In the genomic region with DNA sequence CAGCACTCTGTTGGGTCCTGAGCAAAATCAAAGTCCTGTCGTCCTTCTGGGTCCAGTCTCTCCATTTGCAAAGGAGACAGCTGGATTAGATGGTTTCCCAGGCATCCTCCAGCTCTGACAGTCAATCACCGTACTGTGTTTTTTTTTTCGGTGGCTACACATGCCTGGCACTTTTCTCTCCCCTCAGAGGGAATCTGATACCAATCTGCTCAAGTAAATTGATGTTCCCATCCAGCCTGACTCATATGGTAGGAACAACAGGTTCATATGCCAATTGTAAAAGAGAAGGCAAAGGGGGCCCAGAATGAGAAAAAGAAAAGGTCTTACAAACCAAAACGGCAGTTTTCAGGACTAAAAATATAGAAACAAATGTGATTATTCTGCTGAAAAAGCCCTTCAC, we compare ENCODE assay signal across 1 cellular context.
TF ChIP-seq lines count a peak whose summit lies in the region.

No MANE protein-coding gene starts in this region.

TF ChIP-seq in SK-N-SH, 30 proteins besides CTCF, POLR2A, EP300 and RAD21:
- TF ChIP-seq SMC3 (IDR thresholded peaks at IDR 0.05; ENCODE audit: low read depth, low read length) (no peak), FOSL2 (IDR thresholded peaks at IDR 0.05; ENCODE audit: borderline replicate concordance, low read depth) (peak; percentile 43; the same call in 1 of the 2 replicates), MEF2A (IDR thresholded peaks at IDR 0.05; ENCODE audit: borderline replicate concordance, low read depth) (no peak), TCF12 (IDR thresholded peaks at IDR 0.05) (peak; percentile 47; the same call in 1 of the 2 replicates), SIN3A (IDR thresholded peaks at IDR 0.05; ENCODE audit: borderline replicate concordance, low read depth, low read length) (no peak), JUND (IDR thresholded peaks at IDR 0.05) (0 out of 2 replicates have a peak, but pooled peaks have one; percentile 8), MXI1 (IDR thresholded peaks at IDR 0.05; ENCODE audit: low read depth, low read length) (peak; percentile 69; the same call in 1 of the 2 replicates), GATA2 (CRISPR knock-in tag; IDR thresholded peaks at IDR 0.05) (peak; percentile 68)
- TF ChIP-seq, protein P1, sequence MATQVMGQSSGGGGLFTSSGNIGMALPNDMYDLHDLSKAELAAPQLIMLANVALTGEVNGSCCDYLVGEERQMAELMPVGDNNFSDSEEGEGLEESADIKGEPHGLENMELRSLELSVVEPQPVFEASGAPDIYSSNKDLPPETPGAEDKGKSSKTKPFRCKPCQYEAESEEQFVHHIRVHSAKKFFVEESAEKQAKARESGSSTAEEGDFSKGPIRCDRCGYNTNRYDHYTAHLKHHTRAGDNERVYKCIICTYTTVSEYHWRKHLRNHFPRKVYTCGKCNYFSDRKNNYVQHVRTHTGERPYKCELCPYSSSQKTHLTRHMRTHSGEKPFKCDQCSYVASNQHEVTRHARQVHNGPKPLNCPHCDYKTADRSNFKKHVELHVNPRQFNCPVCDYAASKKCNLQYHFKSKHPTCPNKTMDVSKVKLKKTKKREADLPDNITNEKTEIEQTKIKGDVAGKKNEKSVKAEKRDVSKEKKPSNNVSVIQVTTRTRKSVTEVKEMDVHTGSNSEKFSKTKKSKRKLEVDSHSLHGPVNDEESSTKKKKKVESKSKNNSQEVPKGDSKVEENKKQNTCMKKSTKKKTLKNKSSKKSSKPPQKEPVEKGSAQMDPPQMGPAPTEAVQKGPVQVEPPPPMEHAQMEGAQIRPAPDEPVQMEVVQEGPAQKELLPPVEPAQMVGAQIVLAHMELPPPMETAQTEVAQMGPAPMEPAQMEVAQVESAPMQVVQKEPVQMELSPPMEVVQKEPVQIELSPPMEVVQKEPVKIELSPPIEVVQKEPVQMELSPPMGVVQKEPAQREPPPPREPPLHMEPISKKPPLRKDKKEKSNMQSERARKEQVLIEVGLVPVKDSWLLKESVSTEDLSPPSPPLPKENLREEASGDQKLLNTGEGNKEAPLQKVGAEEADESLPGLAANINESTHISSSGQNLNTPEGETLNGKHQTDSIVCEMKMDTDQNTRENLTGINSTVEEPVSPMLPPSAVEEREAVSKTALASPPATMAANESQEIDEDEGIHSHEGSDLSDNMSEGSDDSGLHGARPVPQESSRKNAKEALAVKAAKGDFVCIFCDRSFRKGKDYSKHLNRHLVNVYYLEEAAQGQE (IDR thresholded peaks at IDR 0.05; ENCODE audit: low read depth, low read length), result no peak
- TF ChIP-seq, protein P2, sequence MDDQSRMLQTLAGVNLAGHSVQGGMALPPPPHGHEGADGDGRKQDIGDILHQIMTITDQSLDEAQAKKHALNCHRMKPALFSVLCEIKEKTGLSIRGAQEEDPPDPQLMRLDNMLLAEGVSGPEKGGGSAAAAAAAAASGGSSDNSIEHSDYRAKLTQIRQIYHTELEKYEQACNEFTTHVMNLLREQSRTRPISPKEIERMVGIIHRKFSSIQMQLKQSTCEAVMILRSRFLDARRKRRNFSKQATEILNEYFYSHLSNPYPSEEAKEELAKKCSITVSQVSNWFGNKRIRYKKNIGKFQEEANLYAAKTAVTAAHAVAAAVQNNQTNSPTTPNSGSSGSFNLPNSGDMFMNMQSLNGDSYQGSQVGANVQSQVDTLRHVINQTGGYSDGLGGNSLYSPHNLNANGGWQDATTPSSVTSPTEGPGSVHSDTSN (IDR thresholded peaks at IDR 0.05), result peak; percentile 78
